In genomic region chr15:90036806-90037509, GRCh38 we compare ENCODE assay signal across 9 cellular contexts. TPM values are rescaled to one million over a fixed set of nuclear protein-coding genes. Genes with fewer than 3 reads are reported as not detected.
DNase-seq lines count a peak whose midpoint lies in the region; ATAC-seq and TF ChIP-seq lines count a peak whose summit lies in the region.
"Had no signal": no experiment of that assay in that cellular context is flagged by ENCODE, and none has a peak within 500 bp of the region (broad histone marks: within the 10 kb centered on the region; RNA-seq: fewer than 3 reads in every experiment).

No MANE protein-coding gene starts in this region.

- no peaks in the 10 kb centered on the region for H3K36me3 ChIP-seq in body of pancreas (replicated peaks in 1 of 2; ENCODE audit: insufficient read depth in 1 of 2, low read depth in 2 of 2)
- H3K36me3 ChIP-seq in upper lobe of right lung = no peaks in the 10 kb centered on the region

- H3K27me3 ChIP-seq in body of pancreas (no peaks in the 10 kb centered on the region), upper lobe of right lung (no peaks in the 10 kb centered on the region)

- TF ChIP-seq POLR2A in body of pancreas (IDR thresholded peaks at IDR 0.05) = no peak

- H3K27ac ChIP-seq in body of pancreas (peak overlapping the region; percentile 22 to 89 (median 42)), upper lobe of right lung (peak overlapping the region; percentile 92)

- peaks cover 88% of the 10 kb centered on the region for H3K4me1 Mint-ChIP-seq in stimulated activated naive CD8-positive, alpha-beta T cell treated with anti-CD3 and anti-CD28 coated beads, Interleukin-15, Interleukin-2, amounts not matched to agents 100 ng/mL and 50 ng/mL, for 24 hours (ENCODE audit: low read depth)
- H3K4me1 Mint-ChIP-seq in natural killer cell = peaks cover 79 to 84% of the 10 kb centered on the region in 2 donors

- no peak for DNase-seq in stimulated activated naive CD8-positive, alpha-beta T cell treated with anti-CD3 and anti-CD28 coated beads, Interleukin-15, Interleukin-2, amounts not matched to agents 100 U/mL and 50 U/mL, for 24 hours
- DNase-seq in body of pancreas (no peak), natural killer cell (no peak), upper lobe of right lung (peak; percentile 85)
- DNase-seq: foreskin melanocyte had no signal

- peaks cover 82% of the 10 kb centered on the region for H3K4me1 ChIP-seq in body of pancreas
- H3K4me1 ChIP-seq in upper lobe of right lung = peaks cover 74% of the 10 kb centered on the region

- no peak for ATAC-seq in stimulated activated naive CD8-positive, alpha-beta T cell treated with anti-CD3 and anti-CD28 coated beads, Interleukin-15, Interleukin-2, amounts not matched to agents 100 U/mL and 50 U/mL, for 24 hours
- ATAC-seq in body of pancreas (no peak), natural killer cell (no peak), upper lobe of right lung (peak; percentile 69), HG03039 (IDR thresholded peaks at IDR 0.05; ENCODE audit: unreplicated experiment) (no peak), GM21737 (IDR thresholded peaks at IDR 0.05; ENCODE audit: unreplicated experiment) (no peak), HG03457 (IDR thresholded peaks at IDR 0.05; ENCODE audit: unreplicated experiment) (no peak)

- H3K9me3 ChIP-seq in body of pancreas (no peaks in the 10 kb centered on the region), upper lobe of right lung (no peaks in the 10 kb centered on the region)

- WGBS in body of pancreas, 2 donors = 76 to 78% methylated on average over 11 of the region's 11 CpGs

- H3K9me3 Mint-ChIP-seq in stimulated activated naive CD8-positive, alpha-beta T cell treated with anti-CD3 and anti-CD28 coated beads, Interleukin-15, Interleukin-2, amounts not matched to agents 100 ng/mL and 50 ng/mL, for 24 hours = no peaks in the 10 kb centered on the region
- H3K9me3 Mint-ChIP-seq in natural killer cell = no peaks in the 10 kb centered on the region

- peak overlapping the region; percentile 90 for H3K27ac Mint-ChIP-seq in stimulated activated naive CD8-positive, alpha-beta T cell treated with anti-CD3 and anti-CD28 coated beads, Interleukin-15, Interleukin-2, amounts not matched to agents 100 ng/mL and 50 ng/mL, for 24 hours
- H3K27ac Mint-ChIP-seq in natural killer cell = peak overlapping the region; percentile 88 to 92

- TF ChIP-seq CTCF in body of pancreas (IDR thresholded peaks at IDR 0.05) = no peak
- no peak for TF ChIP-seq CTCF in natural killer cell (IDR thresholded peaks at IDR 0.05)
- TF ChIP-seq CTCF in upper lobe of right lung (IDR thresholded peaks at IDR 0.05) = no peak

- intact Hi-C loops in body of pancreas (cut with DNase I) (no loop called here), natural killer cell (cut with micrococcal nuclease) (loop anchor here (5.0 to 10.0 kb wide), 3 partner anchors 35 to 368 kb away; partner anchors contain the start of genes CIB1 and GDPGP1), upper lobe of right lung (cut with DNase I) (no loop called here)

- H3K27me3 Mint-ChIP-seq in stimulated activated naive CD8-positive, alpha-beta T cell treated with anti-CD3 and anti-CD28 coated beads, Interleukin-15, Interleukin-2, amounts not matched to agents 100 ng/mL and 50 ng/mL, for 24 hours = no peaks in the 10 kb centered on the region
- no peaks in the 10 kb centered on the region for H3K27me3 Mint-ChIP-seq in natural killer cell (ENCODE audit: low read depth in 2 of 2)

- H3K4me3 Mint-ChIP-seq in stimulated activated naive CD8-positive, alpha-beta T cell treated with anti-CD3 and anti-CD28 coated beads, Interleukin-15, Interleukin-2, amounts not matched to agents 100 ng/mL and 50 ng/mL, for 24 hours = no peak overlapping the region
- no peak overlapping the region for H3K4me3 Mint-ChIP-seq in natural killer cell

- peaks cover 8% of the 10 kb centered on the region for H3K36me3 Mint-ChIP-seq in stimulated activated naive CD8-positive, alpha-beta T cell treated with anti-CD3 and anti-CD28 coated beads, Interleukin-15, Interleukin-2, amounts not matched to agents 100 ng/mL and 50 ng/mL, for 24 hours (ENCODE audit: low read depth)
- no peaks in the 10 kb centered on the region for H3K36me3 Mint-ChIP-seq in natural killer cell

- H3K4me3 ChIP-seq in body of pancreas (no peak overlapping the region), upper lobe of right lung (no peak overlapping the region)

RNA-seq across cellular contexts. Expression of gene ZNF710, which starts 35.8 kb away (rescaled TPM):
- total RNA-seq in body of pancreas (10 to 100 TPM; 18.1 to 34.5 TPM), natural killer cell (10 to 100 TPM; 26.5 to 43.1 (median 26.6) TPM), upper lobe of right lung (47.9 TPM)
